In genomic region chr3:13610006-13610570, GRCh38 we compare ENCODE assay signal across 29 cellular contexts.
"Had no signal": no experiment of that assay in that cellular context is flagged by ENCODE, and none has a peak within 500 bp of the region (broad histone marks: within the 10 kb centered on the region; RNA-seq: fewer than 3 reads in every experiment).

No MANE protein-coding gene starts in this region.

- H3K27ac Mint-ChIP-seq: mesothelial cell of epicardium; nephron; progenitor cell of endocrine pancreas; stimulated activated memory B cell treated with anti-CD40 and anti-IgM and Interleukin-4, amounts not matched to agents 10 μg/mL and 1 μg/mL and 100 μg/mL, for 72 hours had no signal

- ATAC-seq: foreskin keratinocyte; gastroesophageal sphincter; left cardiac atrium; left lung; mucosa of descending colon; pancreas; right lobe of liver; stimulated activated memory B cell treated with anti-CD40 and anti-IgM and Interleukin-4, amounts not matched to agents 10 μg/mL and 1 μg/mL and 100 μg/mL, for 72 hours; stimulated activated naive CD8-positive, alpha-beta T cell treated with anti-CD3 and anti-CD28 coated beads, Interleukin-15, Interleukin-2, amounts not matched to agents 100 U/mL and 50 U/mL, for 24 hours had no signal

- H3K36me3 ChIP-seq: left lung, pancreas, right lobe of liver, upper lobe of left lung had no signal

- H3K9me3 ChIP-seq: esophagus muscularis mucosa, mucosa of descending colon, pancreas, right lobe of liver, testis, tibial artery, upper lobe of left lung had no signal

- DNase-seq: dermis blood vessel endothelial cell; effector memory CD4-positive, alpha-beta T cell; foreskin keratinocyte; glutamatergic neuron; heart right ventricle; hippocampal formation; left cardiac atrium; left lung; mesenchymal stem cell; mucosa of descending colon; naive B cell; occipital lobe; pancreas; stimulated activated CD4-positive, alpha-beta T cell treated with anti-CD3 and anti-CD28 coated beads, Interleukin-2, amount 100 ng/mL, for 24 hours; stimulated activated CD4-positive, alpha-beta T cell treated with anti-CD3 and anti-CD28 coated beads, Interleukin-4, amount 100 ng/mL, for 4 hours; stimulated activated naive CD8-positive, alpha-beta T cell treated with anti-CD3 and anti-CD28 coated beads, Interleukin-15, Interleukin-2, amounts not matched to agents 100 U/mL and 50 U/mL, for 24 hours; substantia nigra; testis; tibial artery had no signal

- H3K4me1 Mint-ChIP-seq: mesothelial cell of epicardium; naive B cell; nephron; stimulated activated memory B cell treated with anti-CD40 and anti-IgM and Interleukin-4, amounts not matched to agents 10 μg/mL and 1 μg/mL and 100 μg/mL, for 72 hours had no signal

- H3K27ac ChIP-seq: esophagus muscularis mucosa, foreskin keratinocyte, gastroesophageal sphincter, heart right ventricle, left lung, pancreas, right lobe of liver, testis, tibial artery, upper lobe of left lung had no signal

- H3K4me3 ChIP-seq: coronary artery, esophagus muscularis mucosa, gastroesophageal sphincter, heart right ventricle, left lung, mucosa of descending colon, pancreas, right lobe of liver, smooth muscle cell, testis, tibial artery, upper lobe of left lung had no signal

- H3K4me3 Mint-ChIP-seq: mesothelial cell of epicardium; nephron; stimulated activated memory B cell treated with anti-CD40 and anti-IgM and Interleukin-4, amounts not matched to agents 10 μg/mL and 1 μg/mL and 100 μg/mL, for 72 hours had no signal

- H3K4me1 ChIP-seq: esophagus muscularis mucosa, foreskin keratinocyte, gastroesophageal sphincter, heart right ventricle, left lung, pancreas, right lobe of liver, tibial artery, upper lobe of left lung had no signal
